In the genomic region with DNA sequence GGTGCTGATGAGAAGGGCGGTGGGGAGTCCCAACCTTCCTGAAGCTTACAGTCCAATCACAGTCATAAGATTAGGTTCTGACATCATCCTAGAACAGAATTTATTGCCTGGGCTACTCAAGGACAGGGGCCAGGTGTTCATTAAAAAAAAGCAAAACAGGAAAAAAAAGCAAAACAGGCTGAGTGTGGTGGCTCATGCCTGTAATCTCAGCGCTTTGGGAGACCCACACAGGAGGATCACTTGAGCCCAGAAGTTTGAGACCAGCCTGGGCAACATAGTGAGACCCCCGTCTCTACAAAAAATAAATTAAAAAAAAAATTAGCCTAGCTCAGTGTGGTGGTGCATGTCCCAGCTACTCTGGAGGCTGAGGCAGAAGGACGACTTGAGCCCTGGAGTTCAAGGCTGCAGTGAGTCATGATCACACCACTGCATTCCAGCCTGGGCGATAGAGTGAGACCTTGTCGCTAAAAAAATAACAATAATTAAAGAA, we compare ENCODE assay signal across 11 cellular contexts. TPM values are rescaled to one million over a fixed set of nuclear protein-coding genes. Genes with fewer than 3 reads are reported as not detected.
A peak's percentile ranks its signal among the peaks of the same experiment; 100 is the strongest.
DNase-seq lines count a peak whose midpoint lies in the region; ATAC-seq and TF ChIP-seq lines count a peak whose summit lies in the region.
"Had no signal": no experiment of that assay in that cellular context is flagged by ENCODE, and none has a peak within 500 bp of the region (broad histone marks: within the 10 kb centered on the region; RNA-seq: fewer than 3 reads in every experiment).

No MANE protein-coding gene starts in this region.

- H3K36me3 Mint-ChIP-seq in CD4-positive, CD25-positive, alpha-beta regulatory T cell, result no peaks in the 10 kb centered on the region
- H3K36me3 Mint-ChIP-seq in activated naive CD8-positive, alpha-beta T cell treated with anti-CD3 and anti-CD28 coated beads for 36 hours, result peaks cover 16% of the 10 kb centered on the region
- H3K36me3 Mint-ChIP-seq in naive thymus-derived CD4-positive, alpha-beta T cell, result peaks cover 0 to 6% (median 0%) of the 10 kb centered on the region in 5 donors
- no peaks in the 10 kb centered on the region for H3K36me3 Mint-ChIP-seq in HFFc6 (ENCODE audit: low read depth)

- peaks cover 26% of the 10 kb centered on the region for H3K4me1 ChIP-seq in CD4-positive, CD25-positive, alpha-beta regulatory T cell (ENCODE audit: control insufficient read depth, insufficient read depth, low read length, poor library complexity, severe bottlenecking)
- peaks cover 14 to 37% of the 10 kb centered on the region in 2 donors for H3K4me1 ChIP-seq in naive thymus-derived CD4-positive, alpha-beta T cell (ENCODE audit: control insufficient read depth in 2 of 2, insufficient read depth in 2 of 2, low read length in 2 of 2)

- H3K4me1 Mint-ChIP-seq in CD4-positive, CD25-positive, alpha-beta regulatory T cell, result peaks cover 18 to 73% (median 46%) of the 10 kb centered on the region in 4 donors
- peaks cover 56% of the 10 kb centered on the region for H3K4me1 Mint-ChIP-seq in activated naive CD8-positive, alpha-beta T cell treated with anti-CD3 and anti-CD28 coated beads for 36 hours
- H3K4me1 Mint-ChIP-seq in naive thymus-derived CD4-positive, alpha-beta T cell, result peaks cover 32 to 77% (median 60%) of the 10 kb centered on the region in 7 donors
- H3K4me1 Mint-ChIP-seq in HFFc6 (ENCODE audit: low read depth), result peaks cover 54% of the 10 kb centered on the region

- intact Hi-C loops in naive thymus-derived CD4-positive, alpha-beta T cell (cut with micrococcal nuclease), result no loop called here

- peak overlapping the region; percentile 1 to 63 (median 36) for H3K4me3 Mint-ChIP-seq in CD4-positive, CD25-positive, alpha-beta regulatory T cell
- H3K4me3 Mint-ChIP-seq in activated naive CD8-positive, alpha-beta T cell treated with anti-CD3 and anti-CD28 coated beads for 36 hours, result peak overlapping the region; percentile 22
- H3K4me3 Mint-ChIP-seq in naive thymus-derived CD4-positive, alpha-beta T cell, result peak overlapping the region in 7 of 10 donors; percentile 12 to 65 (median 51)
- no peak overlapping the region for H3K4me3 Mint-ChIP-seq in HFFc6

- no peaks in the 10 kb centered on the region for H3K9me3 Mint-ChIP-seq in CD4-positive, CD25-positive, alpha-beta regulatory T cell
- no peaks in the 10 kb centered on the region for H3K9me3 Mint-ChIP-seq in activated naive CD8-positive, alpha-beta T cell treated with anti-CD3 and anti-CD28 coated beads for 36 hours
- H3K9me3 Mint-ChIP-seq in naive thymus-derived CD4-positive, alpha-beta T cell, result no peaks in the 10 kb centered on the region
- H3K9me3 Mint-ChIP-seq in HFFc6, result no peaks in the 10 kb centered on the region

- POLR2A ChIA-PET in naive thymus-derived CD4-positive, alpha-beta T cell (lab: Charles Lee), result interaction anchor here (0.7 to 1.5 kb wide), 3 partner anchors 11 to 44 kb away, joined by 3 to 5 read pairs (median 4); no protein-coding TSS in a partner anchor

- no peaks in the 10 kb centered on the region for H3K36me3 ChIP-seq in CD4-positive, CD25-positive, alpha-beta regulatory T cell (ENCODE audit: control insufficient read depth, insufficient read depth, low read length)
- no peaks in the 10 kb centered on the region for H3K36me3 ChIP-seq in naive thymus-derived CD4-positive, alpha-beta T cell (ENCODE audit: control insufficient read depth in 2 of 3, insufficient read depth in 3 of 3, low read length in 3 of 3)

- no peak overlapping the region for H3K27ac Mint-ChIP-seq in CD4-positive, CD25-positive, alpha-beta regulatory T cell
- H3K27ac Mint-ChIP-seq in activated naive CD8-positive, alpha-beta T cell treated with anti-CD3 and anti-CD28 coated beads for 36 hours, result peak overlapping the region; percentile 25
- H3K27ac Mint-ChIP-seq in naive thymus-derived CD4-positive, alpha-beta T cell, result peak overlapping the region in 5 of 9 donors; percentile 35 to 81 (median 61)
- H3K27ac Mint-ChIP-seq in HFFc6, result no peak overlapping the region; the same call in 1 of the 2 replicates

- no peak overlapping the region for H3K27ac ChIP-seq in CD4-positive, CD25-positive, alpha-beta regulatory T cell (ENCODE audit: insufficient read depth, low read length, poor library complexity, severe bottlenecking)
- H3K27ac ChIP-seq in naive thymus-derived CD4-positive, alpha-beta T cell (ENCODE audit: low read depth, low read length), result no peak overlapping the region

- DNase-seq in CD4-positive, CD25-positive, alpha-beta regulatory T cell, result no peak
- peak; percentile 36 for DNase-seq in GM20000 (ENCODE audit: low spot score)
- DNase-seq in activated naive CD8-positive, alpha-beta T cell treated with anti-CD3 and anti-CD28 coated beads for 36 hours, result no peak
- DNase-seq in naive thymus-derived CD4-positive, alpha-beta T cell, result no peak
- DNase-seq in HFFc6, result no peak
- DNase-seq in cerebellar cortex (ENCODE audit: low spot score), result no peak
- DNase-seq in 8988T, result no peak
- DNase-seq: DMS79 treated with DMSO at 0.1 percent for 48 hours, left ventricle myocardium superior, NCI-H748 treated with DMSO at 0.1 percent for 48 hours had no signal

- no peak for TF ChIP-seq CTCF in GM20000 (IDR thresholded peaks at IDR 0.05; ENCODE audit: extremely low read depth, missing control alignments)
- TF ChIP-seq CTCF in HFFc6 (IDR thresholded peaks at IDR 0.05), result no peak

- CTCF ChIA-PET in naive thymus-derived CD4-positive, alpha-beta T cell (lab: Charles Lee), result no interaction called here

- H3K27me3 ChIP-seq in CD4-positive, CD25-positive, alpha-beta regulatory T cell (ENCODE audit: control insufficient read depth, insufficient read depth, low read length), result no peaks in the 10 kb centered on the region
- H3K27me3 ChIP-seq in naive thymus-derived CD4-positive, alpha-beta T cell (ENCODE audit: control insufficient read depth in 2 of 2, insufficient read depth in 2 of 2, low read length in 2 of 2), result no peaks in the 10 kb centered on the region

- no peaks in the 10 kb centered on the region for H3K9me3 ChIP-seq in CD4-positive, CD25-positive, alpha-beta regulatory T cell (ENCODE audit: control insufficient read depth in 2 of 2, low read length in 2 of 2)
- no peaks in the 10 kb centered on the region for H3K9me3 ChIP-seq in naive thymus-derived CD4-positive, alpha-beta T cell (ENCODE audit: control insufficient read depth in 2 of 3, low read length in 3 of 3)

- H3K27me3 Mint-ChIP-seq in CD4-positive, CD25-positive, alpha-beta regulatory T cell, result no peaks in the 10 kb centered on the region
- no peaks in the 10 kb centered on the region for H3K27me3 Mint-ChIP-seq in activated naive CD8-positive, alpha-beta T cell treated with anti-CD3 and anti-CD28 coated beads for 36 hours
- H3K27me3 Mint-ChIP-seq in naive thymus-derived CD4-positive, alpha-beta T cell, result no peaks in the 10 kb centered on the region
- H3K27me3 Mint-ChIP-seq in HFFc6 (ENCODE audit: insufficient read depth), result peaks cover 1% of the 10 kb centered on the region; the same call in 1 of the 2 replicates

- peak overlapping the region; percentile 13 for H3K4me3 ChIP-seq in CD4-positive, CD25-positive, alpha-beta regulatory T cell (ENCODE audit: low read depth, low read length)
- H3K4me3 ChIP-seq in naive thymus-derived CD4-positive, alpha-beta T cell (ENCODE audit: low read length), result no peak overlapping the region

- no peak for ATAC-seq in CD4-positive, CD25-positive, alpha-beta regulatory T cell (ENCODE audit: low read depth in 2 of 2)
- ATAC-seq in naive thymus-derived CD4-positive, alpha-beta T cell, result no peak
- no peak for ATAC-seq in HG03139 (IDR thresholded peaks at IDR 0.05; ENCODE audit: unreplicated experiment)
- ATAC-seq: left ventricle myocardium superior had no signal

RNA-seq across cellular contexts. Expression of gene RAB9A, which starts 3.0 kb away (rescaled TPM):
- 22.8 TPM for total RNA-seq in CD4-positive, CD25-positive, alpha-beta regulatory T cell
- 10 to 100 TPM; 23.1 to 33.4 (median 26.7) TPM for polyA plus RNA-seq in CD4-positive, CD25-positive, alpha-beta regulatory T cell
- 10 to 100 TPM; 33.8 to 36.4 TPM for total RNA-seq in activated naive CD8-positive, alpha-beta T cell treated with anti-CD3 and anti-CD28 coated beads for 36 hours
- total RNA-seq in naive thymus-derived CD4-positive, alpha-beta T cell, result 10 to 100 TPM; 10.1 to 22.8 (median 18.3) TPM
- 10 to 100 TPM; 17.7 to 19.7 TPM for polyA plus RNA-seq in naive thymus-derived CD4-positive, alpha-beta T cell
- total RNA-seq in HFFc6 (2021; fragmentation: NEBNext Ultra II Directional; extraction: Animal tissue kit (Norgen Biotek cat#: 25700)), result 10 to 100 TPM; 13.5 to 18.3 (median 15.1) TPM

RNA-seq across cellular contexts. Expression of gene TCEANC, which starts 38.9 kb away (rescaled TPM):
- total RNA-seq in CD4-positive, CD25-positive, alpha-beta regulatory T cell, result 7.0 TPM
- polyA plus RNA-seq in CD4-positive, CD25-positive, alpha-beta regulatory T cell, result 10 to 100 TPM in 2 of 4 donors, 1 to 10 TPM in 2; 7.1 to 13.3 (median 9.7) TPM
- total RNA-seq in activated naive CD8-positive, alpha-beta T cell treated with anti-CD3 and anti-CD28 coated beads for 36 hours, result under 1 TPM; 0.84 to 0.89 TPM
- 10 to 100 TPM in 3 of 5 experiments, 1 to 10 TPM in 2; 5.0 to 17.5 (median 11.4) TPM for total RNA-seq in naive thymus-derived CD4-positive, alpha-beta T cell
- polyA plus RNA-seq in naive thymus-derived CD4-positive, alpha-beta T cell, result 10 to 100 TPM in 1 of 2 donors, 1 to 10 TPM in 1; 9.0 to 12.4 TPM
- 1 to 10 TPM in 5 of 6 experiments, under 1 TPM in 1; 0.99 to 1.7 (median 1.1) TPM for total RNA-seq in HFFc6 (2021; fragmentation: NEBNext Ultra II Directional; extraction: Animal tissue kit (Norgen Biotek cat#: 25700))

RNA-seq across cellular contexts. Expression of gene TRAPPC2, which starts 42.5 kb away (rescaled TPM):
- 31.3 TPM for total RNA-seq in CD4-positive, CD25-positive, alpha-beta regulatory T cell
- 10 to 100 TPM; 36.8 to 46.9 (median 41.1) TPM for polyA plus RNA-seq in CD4-positive, CD25-positive, alpha-beta regulatory T cell
- 10 to 100 TPM; 15.8 to 16.6 TPM for total RNA-seq in activated naive CD8-positive, alpha-beta T cell treated with anti-CD3 and anti-CD28 coated beads for 36 hours
- 10 to 100 TPM; 20.7 to 31.1 (median 23.5) TPM for total RNA-seq in naive thymus-derived CD4-positive, alpha-beta T cell
- 10 to 100 TPM; 17.8 to 33.5 TPM for polyA plus RNA-seq in naive thymus-derived CD4-positive, alpha-beta T cell
- total RNA-seq in HFFc6 (2021; fragmentation: NEBNext Ultra II Directional; extraction: Animal tissue kit (Norgen Biotek cat#: 25700)), result 10 to 100 TPM in 4 of 6 experiments, 1 to 10 TPM in 2; 9.2 to 13.8 (median 10.2) TPM

RNA-seq across cellular contexts. Expression of gene OFD1, which starts 42.7 kb away (rescaled TPM):
- 79.9 TPM for total RNA-seq in CD4-positive, CD25-positive, alpha-beta regulatory T cell
- polyA plus RNA-seq in CD4-positive, CD25-positive, alpha-beta regulatory T cell, result 10 to 100 TPM; 26.9 to 36.3 (median 32.0) TPM
- 10 to 100 TPM; 27.4 to 29.0 TPM for total RNA-seq in activated naive CD8-positive, alpha-beta T cell treated with anti-CD3 and anti-CD28 coated beads for 36 hours
- total RNA-seq in naive thymus-derived CD4-positive, alpha-beta T cell, result 100 to 1,000 TPM in 2 of 5 experiments, 10 to 100 TPM in 3; 30.4 to 142 (median 72.5) TPM
- 10 to 100 TPM; 30.4 to 32.7 TPM for polyA plus RNA-seq in naive thymus-derived CD4-positive, alpha-beta T cell
- total RNA-seq in HFFc6 (2021; fragmentation: NEBNext Ultra II Directional; extraction: Animal tissue kit (Norgen Biotek cat#: 25700)), result 10 to 100 TPM in 3 of 6 experiments, 1 to 10 TPM in 3; 9.1 to 11.0 (median 10.1) TPM

Comparison
In these comparisons a context has a peak if more than half of its experiments do, and no peak if none do; other contexts are left out.
1. H3K27ac Mint-ChIP-seq: peak in activated naive CD8-positive, alpha-beta T cell treated with anti-CD3 and anti-CD28 coated beads for 36 hours (single experiment) and naive thymus-derived CD4-positive, alpha-beta T cell (5 of 9); none in CD4-positive, CD25-positive, alpha-beta regulatory T cell (0 of 3) and HFFc6 (single experiment).